14 cellular contexts compared by ENCODE assay signal in genomic region chr4:74640111-74640903, GRCh38.
DNase-seq lines count a peak whose midpoint lies in the region; ATAC-seq, FAIRE-seq and TF ChIP-seq lines count a peak whose summit lies in the region.
"Had no signal": no experiment of that assay in that cellular context is flagged by ENCODE, and none has a peak within 500 bp of the region (broad histone marks: within the 10 kb centered on the region; RNA-seq: fewer than 3 reads in every experiment).

No MANE protein-coding gene starts in this region.

- H3K9ac ChIP-seq in keratinocyte (ENCODE audit: control insufficient read depth, extremely low read depth, insufficient read depth, low read length) = no peak overlapping the region

- H3K9me3 ChIP-seq in keratinocyte (ENCODE audit: control insufficient read depth, low read depth, low read length) = no peaks in the 10 kb centered on the region
- H3K9me3 ChIP-seq: body of pancreas, right lobe of liver, suprapubic skin had no signal

- H3K9me1 ChIP-seq in keratinocyte (ENCODE audit: control insufficient read depth, extremely low read depth, insufficient read depth, low read length) = no peaks in the 10 kb centered on the region

- H3K36me3 ChIP-seq in keratinocyte (ENCODE audit: control insufficient read depth in 2 of 2, extremely low read depth in 1 of 2, insufficient read depth in 2 of 2, low read length in 2 of 2) = no peaks in the 10 kb centered on the region
- H3K36me3 ChIP-seq: right lobe of liver, suprapubic skin had no signal

- no peak for TF ChIP-seq CTCF in keratinocyte (optimal IDR thresholded peaks at IDR 0.05 in 1 of 3, IDR thresholded peaks at IDR 0.05 in 1 of 3, conservative IDR thresholded peaks at IDR 0.05 in 1 of 3; ENCODE audit: extremely low read depth in 1 of 3, insufficient read depth in 2 of 3, low read length in 3 of 3)

- no peaks in the 10 kb centered on the region for H3K79me2 ChIP-seq in keratinocyte (ENCODE audit: control insufficient read depth, insufficient read depth, low read length)

- DNase-seq in LHCN-M2 (ENCODE audit: low read depth) = peak; percentile 94
- peak; percentile 52 for DNase-seq in brain pericyte (ENCODE audit: low read depth, low spot score)
- no peak for DNase-seq in keratinocyte (ENCODE audit: low read depth, low spot score)
- peak; percentile 65 for DNase-seq in stromal cell of bone marrow (ENCODE audit: low read depth)
- DNase-seq in NOMO-1 treated with DMSO at 0.1 percent for 48 hours (lab: John Stamatoyannopoulos, UW; ENCODE audit: unreplicated experiment) = no peak
- no peak for DNase-seq in GOT3 (lab: John Stamatoyannopoulos, UW)
- DNase-seq: activated CD4-positive, alpha-beta T cell treated with anti-CD3 and anti-CD28 coated beads for 48 hours; body of pancreas; KG1; naive B cell; NCI-H187; right lobe of liver had no signal

- no peak for ATAC-seq in GM21447 (IDR thresholded peaks at IDR 0.05; ENCODE audit: unreplicated experiment)
- ATAC-seq: body of pancreas, right lobe of liver had no signal

- no peaks in the 10 kb centered on the region for H3K27me3 ChIP-seq in keratinocyte (ENCODE audit: control insufficient read depth, extremely low read depth, insufficient read depth, low read length)
- H3K27me3 ChIP-seq: body of pancreas, right lobe of liver, suprapubic skin had no signal

- H3K4me2 ChIP-seq in keratinocyte (ENCODE audit: control insufficient read depth, extremely low read depth, insufficient read depth, low read depth, low read length) = no peak overlapping the region

- H4K20me1 ChIP-seq in keratinocyte (ENCODE audit: control insufficient read depth, extremely low read depth, insufficient read depth, low read length) = no peaks in the 10 kb centered on the region

- H3K4me3 ChIP-seq in keratinocyte (ENCODE audit: control insufficient read depth in 2 of 3, extremely low read depth in 1 of 3, insufficient read depth in 2 of 3, low read depth in 1 of 3, low read length in 3 of 3) = no peak overlapping the region
- H3K4me3 ChIP-seq: body of pancreas, right lobe of liver, suprapubic skin had no signal

- peak; percentile 97 for FAIRE-seq in keratinocyte (lab: Jason Lieb, UNC)

- no peak overlapping the region for H3K27ac ChIP-seq in keratinocyte (ENCODE audit: control insufficient read depth, insufficient read depth, low read length)
- H3K27ac ChIP-seq: body of pancreas, right lobe of liver, suprapubic skin had no signal

- dilution Hi-C loops in keratinocyte (cut with MboI; ENCODE audit: extremely low pct_ligation_motif_present, low sequenced_read_pairs) = no loop called here

- peaks cover 17% of the 10 kb centered on the region for H3K4me1 ChIP-seq in keratinocyte (ENCODE audit: control insufficient read depth, extremely low read depth, insufficient read depth, low read length)
- H3K4me1 ChIP-seq: body of pancreas, right lobe of liver, suprapubic skin had no signal

- H2AFZ ChIP-seq in keratinocyte (ENCODE audit: control insufficient read depth, low read length) = peak overlapping the region; percentile 35

Comparison
In these comparisons a context has a peak if more than half of its experiments do, and no peak if none do; other contexts are left out.
1. DNase-seq: peak in LHCN-M2 (single experiment), brain pericyte (single experiment) and stromal cell of bone marrow (single experiment); none in keratinocyte (single experiment), NOMO-1 treated with DMSO at 0.1 percent for 48 hours (single experiment) and GOT3 (single experiment).